ENCODE assay signal across 12 cellular contexts in the genomic region with DNA sequence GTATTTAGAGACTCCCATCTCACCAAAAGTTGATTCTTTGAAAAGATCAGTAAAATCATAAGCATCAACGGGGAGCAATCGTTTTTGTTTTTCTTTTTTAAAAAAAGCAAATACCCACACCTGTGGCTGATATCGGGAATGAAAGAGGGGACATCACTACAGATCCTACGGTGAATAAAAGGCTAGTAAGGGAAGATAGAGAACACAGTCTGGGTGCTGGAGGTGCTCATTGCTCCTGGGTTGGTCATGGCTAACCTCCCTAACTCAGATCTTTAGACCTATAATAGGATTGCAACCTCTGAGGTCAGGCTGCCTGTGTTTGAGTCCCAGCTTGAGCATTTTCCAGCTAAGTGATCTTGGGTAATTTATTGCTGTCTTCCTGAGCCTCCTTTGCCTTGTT. TPM values are rescaled to one million over a fixed set of nuclear protein-coding genes. Genes with fewer than 3 reads are reported as not detected.
DNase-seq lines count a peak whose midpoint lies in the region; ATAC-seq and TF ChIP-seq lines count a peak whose summit lies in the region.
"Had no signal": no experiment of that assay in that cellular context is flagged by ENCODE, and none has a peak within 500 bp of the region (broad histone marks: within the 10 kb centered on the region; RNA-seq: fewer than 3 reads in every experiment).

No MANE protein-coding gene starts in this region.

- H3K27me3 ChIP-seq in HUES6 (ENCODE audit: control insufficient read depth, insufficient read depth, low read length) (no peaks in the 10 kb centered on the region), brain microvascular endothelial cell (replicated peaks) (no peaks in the 10 kb centered on the region), left lung (peaks cover 0 to 21% of the 10 kb centered on the region in 2 donors), subcutaneous abdominal adipose tissue (ENCODE audit: control insufficient read depth in 5 of 5, insufficient read depth in 4 of 5, low read length in 5 of 5) (no peaks in the 10 kb centered on the region), WERI-Rb-1 (ENCODE audit: insufficient read depth, low read depth, severe bottlenecking) (no peaks in the 10 kb centered on the region)

- DNase-seq in brain microvascular endothelial cell, result no peak
- no peak for DNase-seq in left lung
- DNase-seq in occipital lobe (lab: John Stamatoyannopoulos, UW), result no peak
- DNase-seq in NCI-H226, result no peak
- DNase-seq in posterior vena cava (ENCODE audit: low spot score), result no peak
- no peak for DNase-seq in WERI-Rb-1
- DNase-seq: activated CD4-positive, alpha-beta T cell treated with anti-CD3 and anti-CD28 coated beads, Interleukin-2, amount 50 U/mL, for 4 hours; amygdala; DMS79 treated with DMSO at 0.1 percent for 48 hours; NCI-H2029 had no signal

- peaks cover 12% of the 10 kb centered on the region; the same call in 1 of the 2 replicates for H3K36me3 ChIP-seq in HUES6 (ENCODE audit: control insufficient read depth, insufficient read depth, low read length)
- H3K36me3 ChIP-seq in brain microvascular endothelial cell (replicated peaks), result peaks cover 15% of the 10 kb centered on the region
- H3K36me3 ChIP-seq in left lung, result peaks cover 0 to 20% of the 10 kb centered on the region in 2 donors
- H3K36me3 ChIP-seq in subcutaneous abdominal adipose tissue (ENCODE audit: control insufficient read depth in 5 of 5, insufficient read depth in 5 of 5, low read length in 5 of 5), result peaks cover 0 to 20% (median 11%) of the 10 kb centered on the region in 5 donors
- no peaks in the 10 kb centered on the region for H3K36me3 ChIP-seq in WERI-Rb-1

- in situ Hi-C loops in brain microvascular endothelial cell (cut with HindIII; ENCODE audit: low pct_ligation_motif_present, low sequenced_read_pairs), result no loop called here

- no peak overlapping the region for H3K27ac ChIP-seq in HUES6 (ENCODE audit: low read depth, low read length)
- H3K27ac ChIP-seq in brain microvascular endothelial cell, result no peak overlapping the region
- H3K27ac ChIP-seq in left lung, result peak overlapping the region; percentile 73 to 83
- peak overlapping the region; percentile 98 for H3K27ac ChIP-seq in subcutaneous abdominal adipose tissue (ENCODE audit: low read depth, low read length)
- H3K27ac ChIP-seq in WERI-Rb-1, result no peak overlapping the region

- peaks cover 8% of the 10 kb centered on the region for H3K9me3 ChIP-seq in HUES6 (ENCODE audit: control insufficient read depth, insufficient read depth, low read depth, low read length)
- no peaks in the 10 kb centered on the region for H3K9me3 ChIP-seq in left lung
- no peaks in the 10 kb centered on the region for H3K9me3 ChIP-seq in subcutaneous abdominal adipose tissue (ENCODE audit: control insufficient read depth in 5 of 5, low read length in 5 of 5)
- peaks cover 13% of the 10 kb centered on the region for H3K9me3 ChIP-seq in WERI-Rb-1 (ENCODE audit: severe bottlenecking)

- TF ChIP-seq CTCF in brain microvascular endothelial cell (IDR thresholded peaks at IDR 0.05; ENCODE audit: low read depth, low read length, missing control alignments), result no peak
- no peak for TF ChIP-seq CTCF in left lung (IDR thresholded peaks at IDR 0.05)
- TF ChIP-seq CTCF in WERI-Rb-1 (IDR thresholded peaks at IDR 0.05; ENCODE audit: low read depth, low read length), result no peak

- intact Hi-C loops in left lung (cut with DNase I), result loop anchor here in 1 of 2 donors (10.0 kb wide), 1 partner anchor 70 kb away; no protein-coding TSS in a partner anchor
- intact Hi-C loops in posterior vena cava (cut with DNase I), result no loop called here

- H3K4me3 ChIP-seq in HUES6 (ENCODE audit: low read depth, low read length), result peak overlapping the region; percentile 80; the same call in 1 of the 2 replicates
- peak overlapping the region; percentile 88 for H3K4me3 ChIP-seq in brain microvascular endothelial cell (ENCODE audit: low read depth, low read length)
- peak overlapping the region; percentile 58 to 59 for H3K4me3 ChIP-seq in left lung
- H3K4me3 ChIP-seq in subcutaneous abdominal adipose tissue (ENCODE audit: low read depth in 1 of 5, low read length in 5 of 5), result peak overlapping the region; percentile 89 to 98 (median 94)
- H3K4me3 ChIP-seq in WERI-Rb-1 (ENCODE audit: low read depth, low read length), result no peak overlapping the region

- H3K4me1 ChIP-seq in HUES6 (ENCODE audit: control insufficient read depth, insufficient read depth, low read length) (peaks cover 10% of the 10 kb centered on the region; the same call in 1 of the 2 replicates), left lung (peaks cover 13 to 52% of the 10 kb centered on the region in 2 donors), subcutaneous abdominal adipose tissue (ENCODE audit: control insufficient read depth in 5 of 5, insufficient read depth in 5 of 5, low read length in 5 of 5) (peaks cover 15 to 62% (median 54%) of the 10 kb centered on the region in 5 donors)

- no peak for ATAC-seq in left lung

- H3K9ac ChIP-seq in HUES6 (ENCODE audit: low read length) (no peak overlapping the region), subcutaneous abdominal adipose tissue (ENCODE audit: low read length in 5 of 5) (peak overlapping the region; percentile 76 to 91 (median 83))

RNA-seq across cellular contexts. Expression of gene EHD2, which starts 1.1 kb away (rescaled TPM):
- total RNA-seq in left lung, result 100 to 1,000 TPM; 195 to 263 TPM
- total RNA-seq in occipital lobe, result 2.2 TPM
- 100 to 1,000 TPM; 217 to 235 TPM for total RNA-seq in posterior vena cava

RNA-seq across cellular contexts. Expression of gene NOP53, which starts 31.0 kb away (rescaled TPM):
- total RNA-seq in left lung, result 100 to 1,000 TPM; 130 to 157 TPM
- total RNA-seq in occipital lobe, result 52.4 TPM
- total RNA-seq in posterior vena cava, result 100 to 1,000 TPM; 184 to 201 TPM

Comparison
In these comparisons a context has a peak if more than half of its experiments do, and no peak if none do; other contexts are left out.
1. H3K27ac ChIP-seq: peak in left lung (2 of 2) and subcutaneous abdominal adipose tissue (single experiment); none in HUES6 (single experiment), brain microvascular endothelial cell (single experiment) and WERI-Rb-1 (single experiment).
2. RNA of gene EHD2, which starts 1.1 kb away (total RNA-seq): 195 to 263 TPM in left lung and 217 to 235 TPM in posterior vena cava; 2.2 TPM in occipital lobe (single experiment); every median in the first group is over 10 times any median in the second.